ENCODE assay signal across 19 cellular contexts in genomic region chr16:80480664-80481063, GRCh38.
A peak's percentile ranks its signal among the peaks of the same experiment; 100 is the strongest.
DNase-seq lines count a peak whose midpoint lies in the region; ATAC-seq and TF ChIP-seq lines count a peak whose summit lies in the region.
"Had no signal": no experiment of that assay in that cellular context is flagged by ENCODE, and none has a peak within 500 bp of the region (broad histone marks: within the 10 kb centered on the region; RNA-seq: fewer than 3 reads in every experiment).

No MANE protein-coding gene starts in this region.

- H3K27me3 ChIP-seq in mesenchymal stem cell (ENCODE audit: control insufficient read depth in 1 of 2, insufficient read depth in 1 of 2, low read length in 2 of 2) (no peaks in the 10 kb centered on the region), GM23338 (ENCODE audit: insufficient read depth) (no peaks in the 10 kb centered on the region)
- H3K27me3 ChIP-seq: right atrium auricular region had no signal

- H2AFZ ChIP-seq in mesenchymal stem cell (ENCODE audit: low read depth, low read length) = no peak overlapping the region
- no peak overlapping the region for H2AFZ ChIP-seq in GM23338
- H2AFZ ChIP-seq: GM23248 had no signal

- H3K9me3 Mint-ChIP-seq in GM23338 = no peaks in the 10 kb centered on the region; the same call in 2 of the 3 replicates
- H3K9me3 Mint-ChIP-seq: activated naive CD8-positive, alpha-beta T cell treated with anti-CD3 and anti-CD28 coated beads, Interleukin-2, amount 50 U/mL, for 24 hours; effector memory CD8-positive, alpha-beta T cell; mesothelial cell of epicardium had no signal

- no peaks in the 10 kb centered on the region for H3K36me3 Mint-ChIP-seq in GM23338 (ENCODE audit: low read depth)
- H3K36me3 Mint-ChIP-seq: mesothelial cell of epicardium had no signal

- H3K4me1 Mint-ChIP-seq in GM23338 = no peaks in the 10 kb centered on the region
- H3K4me1 Mint-ChIP-seq: mesothelial cell of epicardium had no signal

- H3K9me3 ChIP-seq in mesenchymal stem cell (ENCODE audit: control insufficient read depth, low read length) = no peaks in the 10 kb centered on the region
- H3K9me3 ChIP-seq: right atrium auricular region, SK-N-SH had no signal

- H4K20me1 ChIP-seq in GM23338 (replicated peaks; ENCODE audit: insufficient read depth) = no peaks in the 10 kb centered on the region

- WGBS in mesenchymal stem cell = 70% methylated on average over 2 of the region's 4 CpGs

- H3K9ac ChIP-seq in mesenchymal stem cell (ENCODE audit: low read length) = no peak overlapping the region
- H3K9ac ChIP-seq: GM23248, SK-N-SH had no signal

- no peak overlapping the region for H4K8ac ChIP-seq in mesenchymal stem cell (ENCODE audit: low read length)

- H3K27me3 Mint-ChIP-seq in GM23338 (ENCODE audit: insufficient read depth, low read depth, poor library complexity) = peaks cover 1% of the 10 kb centered on the region

- H2AK5ac ChIP-seq in mesenchymal stem cell (ENCODE audit: low read length, severe bottlenecking) = no peak overlapping the region

- H2BK15ac ChIP-seq in mesenchymal stem cell (ENCODE audit: low read depth, poor library complexity, severe bottlenecking) = no peak overlapping the region

- H3K36me3 ChIP-seq in mesenchymal stem cell (ENCODE audit: control insufficient read depth in 1 of 2, insufficient read depth in 2 of 2, low read depth in 1 of 2, low read length in 2 of 2) (no peaks in the 10 kb centered on the region), GM23338 (ENCODE audit: insufficient read depth) (no peaks in the 10 kb centered on the region)
- H3K36me3 ChIP-seq: right atrium auricular region had no signal

- H3K4me2 ChIP-seq in mesenchymal stem cell (ENCODE audit: low read length, poor library complexity, severe bottlenecking) (no peak overlapping the region), GM23338 (no peak overlapping the region)
- H3K4me2 ChIP-seq: SK-N-SH had no signal

- no peak overlapping the region for H3K14ac ChIP-seq in mesenchymal stem cell (ENCODE audit: low read length in 2 of 2)

- no peaks in the 10 kb centered on the region for H3F3A ChIP-seq in GM23338 (replicated peaks; ENCODE audit: low read depth)

- H3K4me3 ChIP-seq in mesenchymal stem cell (ENCODE audit: insufficient read depth in 1 of 2, low read depth in 1 of 2, low read length in 2 of 2) (no peak overlapping the region), GM23338 (no peak overlapping the region)
- H3K4me3 ChIP-seq: GM23248, right atrium auricular region had no signal

- H3K79me1 ChIP-seq in mesenchymal stem cell (replicated peaks; ENCODE audit: low read length, poor library complexity, severe bottlenecking) = no peaks in the 10 kb centered on the region

- H3K4me3 Mint-ChIP-seq in GM23338 = no peak overlapping the region
- H3K4me3 Mint-ChIP-seq: activated naive CD8-positive, alpha-beta T cell treated with anti-CD3 and anti-CD28 coated beads, Interleukin-2, amount 50 U/mL, for 24 hours; effector memory CD8-positive, alpha-beta T cell; mesothelial cell of epicardium had no signal

- no peak for TF ChIP-seq CTCF in GM23338 (conservative IDR thresholded peaks at IDR 0.05; ENCODE audit: low read depth in 2 of 2)

- H3K4me1 ChIP-seq in mesenchymal stem cell (ENCODE audit: control insufficient read depth, insufficient read depth, low read depth, low read length) (no peaks in the 10 kb centered on the region), GM23338 (ENCODE audit: insufficient read depth) (no peaks in the 10 kb centered on the region)
- H3K4me1 ChIP-seq: right atrium auricular region had no signal

- H3K79me2 ChIP-seq in GM23338 (replicated peaks; ENCODE audit: insufficient read depth) = no peaks in the 10 kb centered on the region

- ATAC-seq in GM18907 (IDR thresholded peaks at IDR 0.05; ENCODE audit: unreplicated experiment) (peak; percentile 97), GM21447 (IDR thresholded peaks at IDR 0.05; ENCODE audit: unreplicated experiment) (peak; percentile 72), HG03108 (IDR thresholded peaks at IDR 0.05; ENCODE audit: unreplicated experiment) (peak; percentile 58), GM21360 (IDR thresholded peaks at IDR 0.05; ENCODE audit: unreplicated experiment) (no peak), GM23338 (no peak)
- ATAC-seq: activated naive CD8-positive, alpha-beta T cell treated with anti-CD3 and anti-CD28 coated beads, Interleukin-2, amount 50 U/mL, for 24 hours; effector memory CD8-positive, alpha-beta T cell had no signal

- no peak overlapping the region for H2BK12ac ChIP-seq in mesenchymal stem cell (ENCODE audit: low read length in 2 of 2)

- no peak overlapping the region for H3K27ac Mint-ChIP-seq in GM23338
- H3K27ac Mint-ChIP-seq: activated naive CD8-positive, alpha-beta T cell treated with anti-CD3 and anti-CD28 coated beads, Interleukin-2, amount 50 U/mL, for 24 hours; effector memory CD8-positive, alpha-beta T cell; mesothelial cell of epicardium had no signal

- H3K27ac ChIP-seq in mesenchymal stem cell (ENCODE audit: low read length, poor library complexity, severe bottlenecking) = no peak overlapping the region
- H3K27ac ChIP-seq in GM23338 (ENCODE audit: low read depth) = no peak overlapping the region
- H3K27ac ChIP-seq: GM23248, right atrium auricular region had no signal

- H3K23ac ChIP-seq in mesenchymal stem cell (ENCODE audit: low read length in 2 of 2) = no peak overlapping the region

- H2BK120ac ChIP-seq in mesenchymal stem cell (ENCODE audit: low read depth, low read length) = no peak overlapping the region

- H2BK5ac ChIP-seq in mesenchymal stem cell (ENCODE audit: low read depth, low read length, poor library complexity, severe bottlenecking) = no peak overlapping the region

- no peak overlapping the region for H4K91ac ChIP-seq in mesenchymal stem cell (ENCODE audit: low read length)

- no peak overlapping the region for H3K4ac ChIP-seq in mesenchymal stem cell (ENCODE audit: low read depth in 1 of 2, low read length in 2 of 2)

- H3K9me2 ChIP-seq in GM23338 (ENCODE audit: insufficient read depth) = peaks cover 4% of the 10 kb centered on the region; the same call in 1 of the 2 replicates
- H3K9me2 ChIP-seq: SK-N-SH had no signal

- H3K18ac ChIP-seq in mesenchymal stem cell (ENCODE audit: low read depth in 1 of 2, low read length in 2 of 2) = no peak overlapping the region

- DNase-seq in RPMI8226 (peak; percentile 4), mesenchymal stem cell (no peak), GM23338 (ENCODE audit: low spot score) (no peak), T-helper 9 cell (no peak)
- DNase-seq: activated CD4-positive, alpha-beta T cell treated with anti-CD3 and anti-CD28 coated beads, Interleukin-2, amount 50 U/mL, for 1 hour; activated naive CD8-positive, alpha-beta T cell treated with anti-CD3 and anti-CD28 coated beads, Interleukin-2, amount 50 U/mL, for 24 hours; activated T-cell treated with anti-CD3 and anti-CD28 coated beads, Interleukin-2, amount 50 U/mL, for 48 hours; effector memory CD8-positive, alpha-beta T cell; GM23248; NCI-H187; NCI-H510A; OCI-M1; SK-N-SH had no signal

TF ChIP-seq in GM23338, 12 proteins besides CTCF, POLR2A, EP300 and RAD21 (continues in another document):
- TF ChIP-seq ETS1 (IDR thresholded peaks at IDR 0.05) (no peak), EZH2 (IDR thresholded peaks at IDR 0.05; ENCODE audit: low read depth, unreplicated experiment) (no peak), REST (IDR thresholded peaks at IDR 0.05; ENCODE audit: unreplicated experiment) (no peak), POLR2AphosphoS5 (IDR thresholded peaks at IDR 0.05; ENCODE audit: low read depth) (no peak)

Comparison
In these comparisons a context has a peak if more than half of its experiments do, and no peak if none do; other contexts are left out.
1. ATAC-seq: peak in GM18907 (single experiment), GM21447 (single experiment) and HG03108 (single experiment); none in GM21360 (single experiment) and GM23338 (single experiment).